In genomic region chr5:82473262-82473661, GRCh38 we compare ENCODE assay signal across 7 cellular contexts.
"Had no signal": no experiment of that assay in that cellular context is flagged by ENCODE, and none has a peak within 500 bp of the region (broad histone marks: within the 10 kb centered on the region; RNA-seq: fewer than 3 reads in every experiment).

No MANE protein-coding gene starts in this region.

- H3K4me3 ChIP-seq: GM12878 had no signal

- ATAC-seq: GM12878 had no signal

- DNase-seq: GDM1, GF-D8 had no signal

- FAIRE-seq: GM12878, GM12891, GM12892, GM18507, GM19239 had no signal
